In the genomic region with DNA sequence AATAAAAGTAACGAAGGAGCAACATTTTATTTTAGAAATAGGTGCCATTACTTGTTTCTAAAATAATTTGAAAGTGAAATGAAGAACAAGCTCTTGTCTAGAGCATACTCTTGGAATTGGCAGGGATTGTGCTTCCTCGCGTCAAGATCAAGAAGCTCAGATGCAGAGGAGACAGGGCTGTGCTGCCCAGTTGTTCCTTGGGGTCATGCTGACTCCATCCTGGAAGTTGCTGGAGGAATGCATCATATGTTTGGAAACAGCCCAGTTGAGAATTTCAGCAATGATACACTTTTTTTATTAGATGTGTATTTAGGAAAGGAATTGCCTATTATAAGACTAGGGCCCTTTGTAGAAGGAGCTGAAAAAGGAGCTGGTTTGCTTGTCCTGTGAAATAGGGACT, we compare ENCODE assay signal across 27 cellular contexts. TPM values are rescaled to one million over a fixed set of nuclear protein-coding genes. Genes with fewer than 3 reads are reported as not detected.
A peak's percentile ranks its signal among the peaks of the same experiment; 100 is the strongest.
DNase-seq lines count a peak whose midpoint lies in the region; ATAC-seq and TF ChIP-seq lines count a peak whose summit lies in the region.
"Had no signal": no experiment of that assay in that cellular context is flagged by ENCODE, and none has a peak within 500 bp of the region (broad histone marks: within the 10 kb centered on the region; RNA-seq: fewer than 3 reads in every experiment).

No MANE protein-coding gene starts in this region.

- WGBS in right cardiac atrium: 46% methylated on average over 3 of the region's 3 CpGs
- WGBS in spleen, 5 donors: 78 to 93% (median 85%) methylated on average over 3 of the region's 3 CpGs

- intact Hi-C loops in right cardiac atrium (cut with DNase I): no loop called here
- intact Hi-C loops in Right ventricle myocardium inferior (cut with DNase I): no loop called here
- intact Hi-C loops in spleen (cut with DNase I; ENCODE audit: low total_unique reads): no loop called here

- no peak overlapping the region for H3K4me3 Mint-ChIP-seq in chondrocyte (ENCODE audit: unreplicated experiment)
- H3K4me3 Mint-ChIP-seq: activated naive CD4-positive, alpha-beta T cell treated with anti-CD3 and anti-CD28 coated beads for 36 hours; activated T-cell treated with anti-CD3 and anti-CD28 coated beads, Interleukin-2, amount 50 U/mL, for 4 hours had no signal

- peak overlapping the region; percentile 81 for H3K27ac Mint-ChIP-seq in chondrocyte (ENCODE audit: unreplicated experiment)
- H3K27ac Mint-ChIP-seq: activated naive CD4-positive, alpha-beta T cell treated with anti-CD3 and anti-CD28 coated beads for 36 hours had no signal

- H3K27ac ChIP-seq in right cardiac atrium (ENCODE audit: low read length) (no peak overlapping the region), spleen (no peak overlapping the region)
- H3K27ac ChIP-seq: A549, C4-2B, heart left ventricle, SJCRH30, skin epidermis, tibial nerve had no signal

- H3K36me3 Mint-ChIP-seq in chondrocyte (ENCODE audit: low read depth): peaks cover 4% of the 10 kb centered on the region

- H3K4me1 ChIP-seq in right cardiac atrium (ENCODE audit: control insufficient read depth, insufficient read depth, low read length): peaks cover 3% of the 10 kb centered on the region
- no peaks in the 10 kb centered on the region for H3K4me1 ChIP-seq in spleen
- H3K4me1 ChIP-seq: A549, SJCRH30 had no signal

- TF ChIP-seq CTCF in chondrocyte (IDR thresholded peaks at IDR 0.05): no peak
- no peak for TF ChIP-seq CTCF in spleen (IDR thresholded peaks at IDR 0.05 in 8 of 11, conservative IDR thresholded peaks at IDR 0.05 in 3 of 11)

- no peaks in the 10 kb centered on the region for H3K27me3 Mint-ChIP-seq in chondrocyte (ENCODE audit: low read depth)

- H3K4me3 ChIP-seq in right cardiac atrium (ENCODE audit: low read length): no peak overlapping the region
- no peak overlapping the region for H3K4me3 ChIP-seq in spleen
- H3K4me3 ChIP-seq: A549, heart left ventricle, SJCRH30, skin epidermis, tibial nerve had no signal

- no peaks in the 10 kb centered on the region for H3K27me3 ChIP-seq in right cardiac atrium (ENCODE audit: control insufficient read depth, insufficient read depth)
- H3K27me3 ChIP-seq in spleen (replicated peaks in 1 of 7): no peaks in the 10 kb centered on the region
- H3K27me3 ChIP-seq: heart left ventricle, SJCRH30, tibial nerve had no signal

- H3K36me3 ChIP-seq in spleen: no peaks in the 10 kb centered on the region
- H3K36me3 ChIP-seq: heart left ventricle, SJCRH30, tibial nerve had no signal

- peaks cover 33% of the 10 kb centered on the region for H3K4me1 Mint-ChIP-seq in chondrocyte (ENCODE audit: low read depth)

- TF ChIP-seq POLR2A in spleen (IDR thresholded peaks at IDR 0.05): no peak

- DNase-seq in right cardiac atrium (peak in 1 of 3 donors; percentile 46), Right ventricle myocardium inferior (ENCODE audit: missing footprints) (no peak), chondrocyte (ENCODE audit: low spot score) (no peak), hepatic stellate cell (ENCODE audit: low spot score) (peak; percentile 38), spleen (no peak), GM19238 (ENCODE audit: insufficient read length, low spot score) (no peak), T1000 (lab: John Stamatoyannopoulos, UW) (no peak)
- DNase-seq: activated CD4-positive, alpha-beta T cell treated with anti-CD3 and anti-CD28 coated beads for 4 hours; activated naive CD4-positive, alpha-beta T cell treated with anti-CD3 and anti-CD28 coated beads for 36 hours; activated T-cell treated with anti-CD3 and anti-CD28 coated beads, Interleukin-2, amount 50 U/mL, for 4 hours; anterior cingulate cortex; effector memory CD4-positive, alpha-beta T cell; NCI-H1436; NCI-H510A; posterior cingulate gyrus; SJCRH30; stimulated activated CD4-positive, alpha-beta T cell treated with anti-CD3 and anti-CD28 coated beads, Interleukin-2, amount 100 ng/mL, for 48 hours; stimulated activated naive CD4-positive, alpha-beta T cell had no signal

- H3K9me3 ChIP-seq in right cardiac atrium (ENCODE audit: control insufficient read depth, low read length): no peaks in the 10 kb centered on the region
- no peaks in the 10 kb centered on the region for H3K9me3 ChIP-seq in spleen
- H3K9me3 ChIP-seq: A549, heart left ventricle, SJCRH30, tibial nerve had no signal

- H3K9me3 Mint-ChIP-seq in chondrocyte (ENCODE audit: low read depth): no peaks in the 10 kb centered on the region
- H3K9me3 Mint-ChIP-seq: activated naive CD4-positive, alpha-beta T cell treated with anti-CD3 and anti-CD28 coated beads for 36 hours; activated T-cell treated with anti-CD3 and anti-CD28 coated beads, Interleukin-2, amount 50 U/mL, for 4 hours had no signal

- ATAC-seq in right cardiac atrium (peak; percentile 52 to 63), Right ventricle myocardium inferior (no peak), HG02798 (IDR thresholded peaks at IDR 0.05; ENCODE audit: poor library complexity, unreplicated experiment) (no peak)
- ATAC-seq: A549; activated T-cell treated with anti-CD3 and anti-CD28 coated beads, Interleukin-2, amount 50 U/mL, for 4 hours; esophagus mucosa; heart left ventricle; left lobe of liver; Panc1 had no signal

RNA-seq across cellular contexts. Expression of gene LTBP1, which starts 17.2 kb away (rescaled TPM):
- total RNA-seq in right cardiac atrium (100 to 1,000 TPM; 103 to 218 (median 114) TPM), Right ventricle myocardium inferior (90.4 TPM), chondrocyte (302 to 398 TPM (median 392 TPM) in 3 replicates), spleen (10 to 100 TPM in 6 of 7 donors, 1 to 10 TPM in 1; 7.4 to 28.0 (median 14.0) TPM)
- polyA plus RNA-seq in right cardiac atrium (53.0 TPM), spleen (10 to 100 TPM in 1 of 3 donors, 1 to 10 TPM in 2; 6.8 to 15.2 (median 7.6) TPM)

Comparison
In these comparisons a context has a peak if more than half of its experiments do, and no peak if none do; other contexts are left out.
1. ATAC-seq: peak in right cardiac atrium (2 of 2); none in Right ventricle myocardium inferior (single experiment) and HG02798 (single experiment).